ENCODE assay signal across 7 cellular contexts in genomic region chr1:25615563-25616079, GRCh38. TPM values are rescaled to one million over a fixed set of nuclear protein-coding genes. Genes with fewer than 3 reads are reported as not detected.
DNase-seq lines count a peak whose midpoint lies in the region; ATAC-seq and TF ChIP-seq lines count a peak whose summit lies in the region.

No MANE protein-coding gene starts in this region.

- no peak overlapping the region for H2BK5ac ChIP-seq in trophoblast cell (ENCODE audit: low read depth, low read length, poor library complexity)

- H3K79me2 ChIP-seq in PC-9 (ENCODE audit: low read depth), result no peaks in the 10 kb centered on the region
- H3K79me2 ChIP-seq in trophoblast cell (ENCODE audit: control insufficient read depth, insufficient read depth, low read length, poor library complexity), result no peaks in the 10 kb centered on the region

- H3K36me3 ChIP-seq in PC-9 (ENCODE audit: low read depth), result no peaks in the 10 kb centered on the region
- H3K36me3 ChIP-seq in trophoblast cell (ENCODE audit: control insufficient read depth in 1 of 2, insufficient read depth in 2 of 2, low read length in 2 of 2), result no peaks in the 10 kb centered on the region

- POLR2A ChIA-PET in PC-9 (lab: Charles Lee; ENCODE audit: unreplicated experiment), result interaction anchor here (0.7 kb wide), 1 partner anchor 165 kb away, joined by 3 read pairs; no protein-coding TSS in a partner anchor

- peaks cover 17% of the 10 kb centered on the region; the same call in 1 of the 2 replicates for H3F3A ChIP-seq in PC-9 (ENCODE audit: insufficient read depth, low read depth)

- H4K91ac ChIP-seq in trophoblast cell (ENCODE audit: low read depth, low read length), result no peak overlapping the region

- no peak overlapping the region for H4K12ac ChIP-seq in trophoblast cell (ENCODE audit: low read depth, low read length)

- ATAC-seq in GM21447 (IDR thresholded peaks at IDR 0.05; ENCODE audit: unreplicated experiment) (peak; percentile 4), HG02981 (IDR thresholded peaks at IDR 0.05; ENCODE audit: unreplicated experiment) (no peak)

- intact Hi-C loops in PC-9 (cut with micrococcal nuclease; ENCODE audit: unreplicated experiment), result loop anchor here (10.0 kb wide), 1 partner anchor 79 kb away; no protein-coding TSS in a partner anchor

- no peak overlapping the region for H3K18ac ChIP-seq in trophoblast cell (ENCODE audit: low read length)

- peak overlapping the region; percentile 57; the same call in 1 of the 2 replicates for H3K4me3 ChIP-seq in PC-9
- no peak overlapping the region for H3K4me3 ChIP-seq in epithelial cell of esophagus (ENCODE audit: low read length)
- H3K4me3 ChIP-seq in trophoblast cell (ENCODE audit: low read depth, low read length), result peak overlapping the region; percentile 59

- H2AFZ ChIP-seq in PC-9 (no peak overlapping the region), trophoblast cell (ENCODE audit: insufficient read depth, low read length, poor library complexity) (peak overlapping the region; percentile 56)

- H3K27ac ChIP-seq in PC-9, result no peak overlapping the region
- H3K27ac ChIP-seq in trophoblast cell (ENCODE audit: low read depth, low read length), result no peak overlapping the region

- CTCF ChIA-PET in PC-9 (lab: Charles Lee), result interaction anchor here (1.2 kb wide), 1 partner anchor 79 kb away, joined by 5 read pairs; no protein-coding TSS in a partner anchor

- H2BK12ac ChIP-seq in trophoblast cell (ENCODE audit: low read length), result no peak overlapping the region

- H4K20me1 ChIP-seq in PC-9 (ENCODE audit: insufficient read depth), result no peaks in the 10 kb centered on the region

- H3K27me3 ChIP-seq in PC-9 (ENCODE audit: insufficient read depth, low read depth) (no peaks in the 10 kb centered on the region; the same call in 1 of the 2 replicates), trophoblast cell (ENCODE audit: insufficient read depth, low read length) (peaks cover 25% of the 10 kb centered on the region)

- no peak for TF ChIP-seq CTCF in PC-9 (conservative IDR thresholded peaks at IDR 0.05)
- TF ChIP-seq CTCF in epithelial cell of esophagus (IDR thresholded peaks at IDR 0.05; ENCODE audit: insufficient read depth, low read depth, low read length, missing control alignments), result no peak

- H3K9me3 ChIP-seq in PC-9 (ENCODE audit: insufficient read depth, low read depth) (no peaks in the 10 kb centered on the region), trophoblast cell (ENCODE audit: insufficient read depth, low read depth, low read length) (peaks cover 3% of the 10 kb centered on the region)

- no peak overlapping the region for H3K4ac ChIP-seq in trophoblast cell (ENCODE audit: low read depth, low read length)

- H3K23ac ChIP-seq in trophoblast cell (ENCODE audit: low read length), result no peak overlapping the region

- H2AK5ac ChIP-seq in trophoblast cell (ENCODE audit: low read length), result no peak overlapping the region

- no peaks in the 10 kb centered on the region for H3K79me1 ChIP-seq in trophoblast cell (ENCODE audit: low read length)

- WGBS in trophoblast cell (ENCODE audit: extremely low coverage, insufficient coverage, insufficient read length), result no CpG with 5 or more reads among the region's 12 CpGs

- H3K9ac ChIP-seq in trophoblast cell (ENCODE audit: low read length), result no peak overlapping the region

- no TSS peak for BruUV-seq in PC-9 (replicated peaks; lab: Mats Ljungman, UMichigan)

- no peak overlapping the region for H2BK120ac ChIP-seq in trophoblast cell (ENCODE audit: insufficient read depth, low read length, poor library complexity)

- H3K4me1 ChIP-seq in PC-9 (replicated peaks; ENCODE audit: insufficient read depth) (peaks cover 12% of the 10 kb centered on the region; the same call in 1 of the 2 replicates), trophoblast cell (ENCODE audit: control insufficient read depth in 1 of 2, insufficient read depth in 2 of 2, low read length in 2 of 2) (peaks cover 12 to 13% of the 10 kb centered on the region in 2 experiments)

- H4K8ac ChIP-seq in trophoblast cell (ENCODE audit: low read depth, low read length), result no peak overlapping the region

- no peak overlapping the region for H3K14ac ChIP-seq in trophoblast cell (ENCODE audit: low read length)

- H3K4me2 ChIP-seq in PC-9 (peak overlapping the region; percentile 69), trophoblast cell (ENCODE audit: low read length) (peak overlapping the region; percentile 89)

- DNase-seq in PC-9 (no peak), epithelial cell of esophagus (ENCODE audit: low read depth) (peak; percentile 11), trophoblast cell (no peak), NCI-H446 (lab: John Stamatoyannopoulos, UW) (no peak), SKM-1 (lab: John Stamatoyannopoulos, UW; ENCODE audit: unreplicated experiment) (no peak)

- H3K9me2 ChIP-seq in PC-9 (ENCODE audit: insufficient read depth), result no peaks in the 10 kb centered on the region

RNA-seq across cellular contexts. Expression of gene MAN1C1, which starts 1.0 kb away (rescaled TPM):
- 0.41 and 0.48 TPM in 2 replicates for total RNA-seq in PC-9 (2021)
- 3.4 and 3.6 TPM in 2 replicates for polyA plus RNA-seq in trophoblast cell (2013)
